In the genomic region with DNA sequence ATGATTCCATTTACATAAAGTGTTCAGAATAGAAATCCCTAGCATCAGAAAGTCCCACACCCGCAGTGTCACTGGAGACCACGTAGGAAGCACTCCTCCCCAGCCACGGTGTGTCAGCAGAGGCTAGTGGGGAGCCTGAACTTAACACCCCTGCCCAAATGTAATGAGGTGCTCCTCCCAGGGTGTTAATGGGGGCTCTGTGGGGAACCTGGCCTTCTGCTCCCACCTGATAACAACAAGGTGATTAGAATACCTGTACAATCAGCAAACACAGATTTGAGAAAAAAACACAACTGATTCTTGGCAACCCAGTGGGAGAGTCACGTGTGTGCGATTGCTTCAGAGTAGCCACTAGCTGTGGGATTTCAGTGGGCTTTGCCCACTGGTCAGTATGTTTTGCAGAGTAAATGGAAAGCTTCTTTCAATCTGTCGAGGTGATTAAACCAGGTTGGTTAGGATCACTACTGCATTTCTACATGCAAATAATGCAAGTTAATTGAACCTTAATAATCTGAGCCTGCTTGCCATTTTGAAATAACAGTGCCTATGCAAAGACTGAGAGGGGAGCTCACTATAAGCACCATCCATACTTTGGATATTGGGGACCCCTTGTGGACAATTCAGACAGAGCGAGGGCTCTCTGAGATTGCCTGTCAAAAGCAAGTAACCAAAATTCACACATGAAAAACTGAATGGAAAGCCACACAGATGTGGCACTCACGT, we compare ENCODE assay signal across 10 cellular contexts. TPM values are rescaled to one million over a fixed set of nuclear protein-coding genes. Genes with fewer than 3 reads are reported as not detected.
DNase-seq lines count a peak whose midpoint lies in the region; ATAC-seq and TF ChIP-seq lines count a peak whose summit lies in the region.
"Had no signal": no experiment of that assay in that cellular context is flagged by ENCODE, and none has a peak within 500 bp of the region (broad histone marks: within the 10 kb centered on the region; RNA-seq: fewer than 3 reads in every experiment).

No MANE protein-coding gene starts in this region.

- no peaks in the 10 kb centered on the region for H3K36me3 ChIP-seq in heart right ventricle

- H3K9me3 ChIP-seq in heart right ventricle: no peaks in the 10 kb centered on the region

- 33 to 38% methylated on average over 8 of the region's 8 CpGs for whole genome bisulfite sequencing in heart right ventricle, 2 donors

- H3K4me1 ChIP-seq in heart right ventricle: peaks cover 0 to 2% (median 0%) of the 10 kb centered on the region in 9 donors

- peaks cover 0 to 4% (median 0%) of the 10 kb centered on the region in 7 donors for H3K27me3 ChIP-seq in heart right ventricle

- H3K4me3 ChIP-seq in heart right ventricle: no peak overlapping the region

- intact Hi-C loops in heart right ventricle (cut with DNase I): loop anchor here in 8 of 10 donors (2.0 to 10.0 kb wide), 4 partner anchors 92 to 236 kb away; no protein-coding TSS in a partner anchor
- intact Hi-C loops in sciatic nerve (cut with DNase I): no loop called here

- ATAC-seq in heart right ventricle (peak; percentile 46 to 82 (median 70)), sciatic nerve (peak; percentile 78), HG02571 (IDR thresholded peaks at IDR 0.05; ENCODE audit: unreplicated experiment) (no peak), GM21447 (IDR thresholded peaks at IDR 0.05; ENCODE audit: unreplicated experiment) (no peak)

- TF ChIP-seq CTCF in heart right ventricle (IDR thresholded peaks at IDR 0.05): peak; percentile 30 to 71 (median 60)

- DNase-seq in DMS 273 treated with DMSO at 0.1 percent for 48 hours (lab: John Stamatoyannopoulos, UW) (peak; percentile 56), HT1080 (ENCODE audit: low read depth) (peak; percentile 66), NOMO-1 treated with DMSO at 0.1 percent for 48 hours (lab: John Stamatoyannopoulos, UW; ENCODE audit: unreplicated experiment) (peak; percentile 67), heart right ventricle (peak in 1 of 2 donors; percentile 44), sciatic nerve (ENCODE audit: low spot score) (peak; percentile 64)
- peak; percentile 25 for DNase-seq in activated naive CD4-positive, alpha-beta T cell treated with anti-CD3 and anti-CD28 coated beads, Interleukin-2, amount 50 U/mL, for 16 hours

- H3K27ac ChIP-seq in heart right ventricle: no peak overlapping the region

RNA-seq across cellular contexts. Expression of a gene that starts 20.6 kb away (rescaled TPM):
- 124 and 132 TPM in 2 replicates for total RNA-seq in HT1080 (2014; rRNA removed; shearing (Covaris generic))
- 134 and 143 TPM in 2 replicates for polyA plus RNA-seq in HT1080 (2015; cell fraction: cytosol; rRNA removed)
- polyA plus RNA-seq in HT1080 (2015; cell fraction: nucleus; rRNA removed): 102 and 104 TPM in 2 replicates
- total RNA-seq in heart right ventricle (100 to 1,000 TPM; 116 to 162 (median 129) TPM), sciatic nerve (92.1 TPM)
- 100 to 1,000 TPM; 140 to 144 TPM for polyA plus RNA-seq in heart right ventricle

RNA-seq across cellular contexts. Expression of a gene that starts 20.8 kb away (rescaled TPM):
- 77.9 and 82.0 TPM in 2 replicates for total RNA-seq in HT1080 (2014; rRNA removed; shearing (Covaris generic))
- 24.6 and 28.3 TPM in 2 replicates for polyA plus RNA-seq in HT1080 (2015; cell fraction: cytosol; rRNA removed)
- polyA plus RNA-seq in HT1080 (2015; cell fraction: nucleus; rRNA removed): 102 and 128 TPM in 2 replicates
- total RNA-seq in heart right ventricle (10 to 100 TPM in 3 of 10 donors, 1 to 10 TPM in 7; 5.3 to 17.0 (median 8.8) TPM), sciatic nerve (22.6 TPM)
- polyA plus RNA-seq in heart right ventricle: 10 to 100 TPM in 1 of 2 donors, 1 to 10 TPM in 1; 9.3 to 20.5 TPM

RNA-seq across cellular contexts. Expression of a gene that starts 25.9 kb away (rescaled TPM):
- 52.9 and 54.0 TPM in 2 replicates for total RNA-seq in HT1080 (2014; rRNA removed; shearing (Covaris generic))
- polyA plus RNA-seq in HT1080 (2015; cell fraction: cytosol; rRNA removed): 16.4 and 19.3 TPM in 2 replicates
- polyA plus RNA-seq in HT1080 (2015; cell fraction: nucleus; rRNA removed): 117 and 119 TPM in 2 replicates
- total RNA-seq in heart right ventricle: 10 to 100 TPM in 1 of 10 donors, 1 to 10 TPM in 9; 6.1 to 10.6 (median 7.2) TPM
- 1 to 10 TPM; 8.3 to 8.6 TPM for polyA plus RNA-seq in heart right ventricle
- 31.4 TPM for total RNA-seq in sciatic nerve

RNA-seq across cellular contexts. Expression of a gene that starts 42.5 kb away (rescaled TPM):
- total RNA-seq in HT1080 (2014; rRNA removed; shearing (Covaris generic)): not detected in 2 replicates
- not detected in 2 replicates for polyA plus RNA-seq in HT1080 (2015; cell fraction: cytosol; rRNA removed)
- polyA plus RNA-seq in HT1080 (2015; cell fraction: nucleus; rRNA removed): not detected in 2 replicates
- total RNA-seq in heart right ventricle (under 1 TPM in 8 of 10 donors, not detected in 2; 0.05 to 0.21 (median 0.08) TPM), sciatic nerve (not detected)
- under 1 TPM; 0.07 to 0.09 TPM for polyA plus RNA-seq in heart right ventricle
- total RNA-seq: pulmonary artery endothelial cell; T-helper 2 cell treated with Interferon-gamma antibody and Interleukin-4, amounts not matched to agents 100 ng/mL and 5 ng/mL, for 36 hours had no signal

RNA-seq across cellular contexts. Expression of a gene that starts 52.1 kb away (rescaled TPM):
- total RNA-seq in HT1080 (2014; rRNA removed; shearing (Covaris generic)): not detected in 2 replicates
- not detected in 2 replicates for polyA plus RNA-seq in HT1080 (2015; cell fraction: cytosol; rRNA removed)
- polyA plus RNA-seq in HT1080 (2015; cell fraction: nucleus; rRNA removed): not detected in 2 replicates
- total RNA-seq in heart right ventricle (not detected), sciatic nerve (not detected)
- polyA plus RNA-seq in heart right ventricle: not detected
- total RNA-seq: pulmonary artery endothelial cell; T-helper 2 cell treated with Interferon-gamma antibody and Interleukin-4, amounts not matched to agents 100 ng/mL and 5 ng/mL, for 36 hours had no signal

Comparison
In these comparisons a context has a peak if more than half of its experiments do, and no peak if none do; other contexts are left out.
1. ATAC-seq: peak in heart right ventricle (8 of 8) and sciatic nerve (single experiment); none in HG02571 (single experiment) and GM21447 (single experiment).